1 cellular context compared by ENCODE assay signal in the genomic region with DNA sequence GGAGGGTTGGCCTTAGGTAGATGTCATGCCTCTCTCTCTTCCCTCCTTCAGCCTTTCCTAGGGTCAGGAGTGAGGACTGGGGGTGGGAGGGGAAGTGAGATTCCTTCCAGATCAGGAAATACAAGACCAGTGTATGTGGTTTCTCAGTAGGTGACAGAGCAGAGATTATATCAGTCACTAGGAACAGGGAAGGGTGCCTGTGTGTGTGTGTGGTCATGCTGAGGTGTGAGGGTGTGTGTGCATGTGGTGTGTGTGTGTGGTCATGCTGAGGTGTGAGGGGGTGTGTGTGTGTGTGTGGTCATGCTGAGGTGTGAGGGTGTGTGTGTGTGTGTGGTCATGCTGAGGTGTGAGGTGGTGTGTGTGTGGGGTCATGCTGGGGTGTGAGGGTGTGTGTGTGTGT.
TF ChIP-seq lines count a peak whose summit lies in the region.

No MANE protein-coding gene starts in this region.

TF ChIP-seq in IMR-90, 13 proteins besides CTCF, POLR2A, EP300 and RAD21:
- TF ChIP-seq, protein P1, sequence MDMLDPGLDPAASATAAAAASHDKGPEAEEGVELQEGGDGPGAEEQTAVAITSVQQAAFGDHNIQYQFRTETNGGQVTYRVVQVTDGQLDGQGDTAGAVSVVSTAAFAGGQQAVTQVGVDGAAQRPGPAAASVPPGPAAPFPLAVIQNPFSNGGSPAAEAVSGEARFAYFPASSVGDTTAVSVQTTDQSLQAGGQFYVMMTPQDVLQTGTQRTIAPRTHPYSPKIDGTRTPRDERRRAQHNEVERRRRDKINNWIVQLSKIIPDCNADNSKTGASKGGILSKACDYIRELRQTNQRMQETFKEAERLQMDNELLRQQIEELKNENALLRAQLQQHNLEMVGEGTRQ (IDR thresholded peaks at IDR 0.05; ENCODE audit: low read depth, low read length) = no peak
- TF ChIP-seq NFE2L2 (IDR thresholded peaks at IDR 0.05; ENCODE audit: low read depth, low read length) = no peak
- no peak for TF ChIP-seq MXI1 (IDR thresholded peaks at IDR 0.05; ENCODE audit: borderline replicate concordance, low read depth, low read length)
- no peak for TF ChIP-seq MAZ (IDR thresholded peaks at IDR 0.05; ENCODE audit: borderline replicate concordance, low read depth, low read length)
- TF ChIP-seq, protein P2, sequence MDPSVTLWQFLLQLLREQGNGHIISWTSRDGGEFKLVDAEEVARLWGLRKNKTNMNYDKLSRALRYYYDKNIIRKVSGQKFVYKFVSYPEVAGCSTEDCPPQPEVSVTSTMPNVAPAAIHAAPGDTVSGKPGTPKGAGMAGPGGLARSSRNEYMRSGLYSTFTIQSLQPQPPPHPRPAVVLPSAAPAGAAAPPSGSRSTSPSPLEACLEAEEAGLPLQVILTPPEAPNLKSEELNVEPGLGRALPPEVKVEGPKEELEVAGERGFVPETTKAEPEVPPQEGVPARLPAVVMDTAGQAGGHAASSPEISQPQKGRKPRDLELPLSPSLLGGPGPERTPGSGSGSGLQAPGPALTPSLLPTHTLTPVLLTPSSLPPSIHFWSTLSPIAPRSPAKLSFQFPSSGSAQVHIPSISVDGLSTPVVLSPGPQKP (IDR thresholded peaks at IDR 0.05; ENCODE audit: borderline replicate concordance, low read depth, low read length) = no peak
- no peak for TF ChIP-seq CEBPB (IDR thresholded peaks at IDR 0.05; ENCODE audit: low read depth, low read length)
- no peak for TF ChIP-seq FOS (IDR thresholded peaks at IDR 0.05; ENCODE audit: low read depth, low read length)
- TF ChIP-seq CHD1 (IDR thresholded peaks at IDR 0.05; ENCODE audit: low read depth, low read length) = no peak
- TF ChIP-seq RCOR1 (IDR thresholded peaks at IDR 0.05; ENCODE audit: insufficient replicate concordance, low read length) = no peak
- TF ChIP-seq BHLHE40 (IDR thresholded peaks at IDR 0.05; ENCODE audit: low read depth, low read length) = no peak
- TF ChIP-seq MAFK (IDR thresholded peaks at IDR 0.05; ENCODE audit: low read depth, low read length) = no peak
